8 cellular contexts compared by ENCODE assay signal in the genomic region with DNA sequence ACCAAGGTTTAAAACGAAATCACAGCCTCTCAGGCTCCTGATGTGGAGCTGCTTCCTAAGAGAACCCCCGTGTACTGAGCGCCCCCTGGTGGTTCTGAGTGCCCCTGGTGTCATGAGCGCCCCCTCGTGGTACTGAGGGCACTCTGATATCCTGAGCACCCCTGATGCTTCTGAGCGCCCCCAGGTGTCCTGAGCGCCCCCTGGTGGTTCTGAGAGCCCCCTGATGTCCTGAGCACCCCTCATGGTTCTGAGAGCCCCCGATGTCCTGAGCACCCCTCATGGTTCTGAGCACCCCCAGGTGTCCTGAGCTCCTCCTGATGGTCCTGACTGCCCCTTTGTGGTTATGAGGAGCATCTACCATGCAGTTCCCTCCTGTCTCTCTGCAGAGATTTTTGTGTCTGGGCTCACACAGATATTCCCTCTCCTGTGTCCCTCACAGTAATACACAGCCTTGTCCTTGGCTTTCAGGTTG.
DNase-seq lines count a peak whose midpoint lies in the region; ATAC-seq and TF ChIP-seq lines count a peak whose summit lies in the region.
"Not testable (repeated sequence)": the region's sequence is repeated elsewhere in the genome, so short reads cannot be mapped to it uniquely, and the experiment has no call there.

No MANE protein-coding gene starts in this region.

- not testable (repeated sequence) for H3K9me3 ChIP-seq in right lobe of liver

- DNase-seq in NCI-H146 treated with DMSO at 0.1 percent for 48 hours (lab: John Stamatoyannopoulos, UW; ENCODE audit: unreplicated experiment) (peak; percentile 32), T-helper 1 cell (peak; percentile 44 to 73 (median 69)), choroid plexus epithelial cell (ENCODE audit: low read depth) (peak; percentile 1), right lobe of liver (peak; percentile 50 to 63 (median 60))
- DNase-seq in activated CD8-positive, alpha-beta memory T cell treated with anti-CD3 and anti-CD28 coated beads, Interleukin-2, amount 50 U/mL, for 48 hours, result peak; percentile 99
- DNase-seq in stimulated activated CD4-positive, alpha-beta T cell treated with anti-CD3 and anti-CD28 coated beads, Interleukin-4, amount 100 ng/mL, for 48 hours (ENCODE audit: low read depth in 2 of 2), result peak; percentile 77 to 95

- not testable (repeated sequence) for H3K27me3 ChIP-seq in right lobe of liver

- H3K4me1 ChIP-seq in right lobe of liver, result not testable (repeated sequence)

- 67% methylated on average over 1 of the region's 8 CpGs for WGBS in right lobe of liver (ENCODE audit: insufficient coverage, low coverage, low lambda C conversion rate, missing lambda C conversion rate)

- not testable (repeated sequence) for TF ChIP-seq POLR2A in right lobe of liver (IDR thresholded peaks at IDR 0.05)

- H3K36me3 ChIP-seq in right lobe of liver, result not testable (repeated sequence)

- TF ChIP-seq CTCF in 22Rv1 (IDR thresholded peaks at IDR 0.05) (peak; percentile 88), GM12873 (IDR thresholded peaks at IDR 0.05; ENCODE audit: insufficient read depth, low read depth, low read length, missing control alignments) (peak; percentile 99), choroid plexus epithelial cell (conservative IDR thresholded peaks at IDR 0.05; ENCODE audit: low read depth, low read length) (peak; percentile 22), right lobe of liver (IDR thresholded peaks at IDR 0.05) (peak; percentile 37 to 68 (median 54))

- peak in 1 of 4 donors; percentile 30 for ATAC-seq in right lobe of liver

- intact Hi-C loops in right lobe of liver (cut with DNase I), result not testable (repeated sequence)

- not testable (repeated sequence) for H3K4me3 ChIP-seq in choroid plexus epithelial cell (ENCODE audit: low read depth, low read length); right lobe of liver

- not testable (repeated sequence) for H3K27ac ChIP-seq in 22Rv1, right lobe of liver

Comparison
In these comparisons a context has a peak if more than half of its experiments do, and no peak if none do; other contexts are left out.
1. CTCF ChIP-seq: peak in every context shown above with its lines; median percentile 99 in GM12873; 88 in 22Rv1; 54 in right lobe of liver; 22 in choroid plexus epithelial cell.
2. DNase-seq: peak in every context shown above with its lines; median percentile 99 in activated CD8-positive, alpha-beta memory T cell treated with anti-CD3 and anti-CD28 coated beads, Interleukin-2, amount 50 U/mL, for 48 hours; 86 in stimulated activated CD4-positive, alpha-beta T cell treated with anti-CD3 and anti-CD28 coated beads, Interleukin-4, amount 100 ng/mL, for 48 hours; 69 in T-helper 1 cell; 60 in right lobe of liver; 32 in NCI-H146 treated with DMSO at 0.1 percent for 48 hours; 1 in choroid plexus epithelial cell.